13 cellular contexts compared by ENCODE assay signal in the genomic region with DNA sequence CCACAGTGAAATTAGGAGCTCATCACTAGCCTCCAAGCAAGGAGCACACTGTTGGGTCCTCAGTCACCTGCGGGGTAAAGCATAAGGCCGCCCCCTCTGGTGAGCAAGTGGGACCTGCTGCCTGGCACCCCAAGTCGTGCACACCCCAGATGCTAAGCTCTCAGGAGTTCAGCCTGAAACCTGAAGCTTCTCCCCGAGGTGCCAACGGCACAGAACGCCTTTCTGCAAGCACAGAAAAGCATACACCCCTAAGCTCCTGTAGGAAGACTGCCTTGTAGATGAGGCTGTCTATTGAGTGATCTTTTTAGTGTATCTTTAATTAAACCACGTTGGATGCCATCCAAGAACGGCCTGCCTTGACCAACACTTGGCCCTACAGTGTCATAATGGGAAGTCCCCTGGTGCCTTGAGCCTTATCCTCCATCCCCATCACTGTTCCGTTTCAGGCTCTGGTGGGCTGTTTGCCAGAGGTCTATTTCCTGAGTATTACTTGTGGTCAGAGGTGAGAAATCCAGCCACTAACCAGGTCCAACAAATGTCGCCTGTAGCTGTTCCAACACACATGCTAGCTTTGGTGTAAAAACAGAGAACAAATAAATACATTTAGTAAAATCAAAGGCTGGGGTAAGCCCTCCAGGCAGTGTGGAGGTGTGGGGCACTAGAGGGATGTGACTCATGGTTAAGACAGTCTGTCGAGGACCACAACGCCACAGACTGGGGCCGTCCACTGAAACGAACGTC. TPM values are rescaled to one million over a fixed set of nuclear protein-coding genes. Genes with fewer than 3 reads are reported as not detected.
A peak's percentile ranks its signal among the peaks of the same experiment; 100 is the strongest.
DNase-seq lines count a peak whose midpoint lies in the region; ATAC-seq and TF ChIP-seq lines count a peak whose summit lies in the region.
"Had no signal": no experiment of that assay in that cellular context is flagged by ENCODE, and none has a peak within 500 bp of the region (broad histone marks: within the 10 kb centered on the region; RNA-seq: fewer than 3 reads in every experiment).

No MANE protein-coding gene starts in this region.

- H3K27me3 Mint-ChIP-seq in type B pancreatic cell = peaks cover 8% of the 10 kb centered on the region

- TF ChIP-seq CTCF in OCI-LY7 (conservative IDR thresholded peaks at IDR 0.05; ENCODE audit: low read length) = peak; percentile 47
- TF ChIP-seq CTCF in psoas muscle (IDR thresholded peaks at IDR 0.05) = no peak
- no peak for TF ChIP-seq CTCF in type B pancreatic cell (conservative IDR thresholded peaks at IDR 0.05)

- peak overlapping the region; percentile 42 for H2AFZ ChIP-seq in OCI-LY7 (ENCODE audit: low read length)

- H3K27ac ChIP-seq in OCI-LY7 (ENCODE audit: low read depth, low read length, poor library complexity, severe bottlenecking) (no peak overlapping the region), psoas muscle (peak overlapping the region; percentile 27)
- H3K27ac ChIP-seq: tibial nerve had no signal

- H3K27me3 ChIP-seq in psoas muscle (ENCODE audit: insufficient read depth in 3 of 3, low read length in 2 of 3) = no peaks in the 10 kb centered on the region

- no peak overlapping the region for H3K4me2 ChIP-seq in OCI-LY7 (ENCODE audit: low read length)

- H3K9me3 ChIP-seq in OCI-LY7 (ENCODE audit: low read length) = no peaks in the 10 kb centered on the region
- H3K9me3 ChIP-seq in psoas muscle = no peaks in the 10 kb centered on the region
- H3K9me3 ChIP-seq: tibial nerve had no signal

- DNase-seq in OCI-LY7 (ENCODE audit: low spot score) = peak; percentile 16
- peak; percentile 39 for DNase-seq in ecto neural progenitor cell (ENCODE audit: low spot score)
- no peak for DNase-seq in psoas muscle
- no peak for DNase-seq in central memory CD4-positive, alpha-beta T cell
- DNase-seq in type B pancreatic cell (ENCODE audit: extremely low spot score, unreplicated experiment) = no peak
- DNase-seq in cerebellar nuclear complex (lab: John Stamatoyannopoulos, UW) = no peak
- DNase-seq: activated gamma-delta T cell treated with Interleukin-2 at 50 U/mL for 16 hours, erythroblast, NCI-H2081 had no signal

- H3K36me3 ChIP-seq in OCI-LY7 (ENCODE audit: insufficient read depth, low read length) = no peaks in the 10 kb centered on the region
- no peaks in the 10 kb centered on the region for H3K36me3 ChIP-seq in psoas muscle (ENCODE audit: insufficient read depth in 1 of 2, low read depth in 1 of 2)
- H3K36me3 ChIP-seq: tibial nerve had no signal

- 46 to 52% (median 50%) methylated on average over 15 of the region's 15 CpGs for WGBS in psoas muscle, 3 donors

- ATAC-seq in GM18511 (IDR thresholded peaks at IDR 0.05; ENCODE audit: unreplicated experiment) (peak; percentile 73), psoas muscle (peak in 2 of 4 donors; percentile 44 to 58), HG02884 (IDR thresholded peaks at IDR 0.05; ENCODE audit: unreplicated experiment) (no peak)

- BruUV-seq in OCI-LY7 (replicated peaks; lab: Mats Ljungman, UMichigan) = no TSS peak

- no peaks in the 10 kb centered on the region for H3K9me3 Mint-ChIP-seq in type B pancreatic cell
- H3K9me3 Mint-ChIP-seq: mesothelial cell of epicardium had no signal

- H3K4me3 Mint-ChIP-seq in type B pancreatic cell = no peak overlapping the region
- H3K4me3 Mint-ChIP-seq: mesothelial cell of epicardium had no signal

- peaks cover 14% of the 10 kb centered on the region for H3K4me1 Mint-ChIP-seq in type B pancreatic cell (ENCODE audit: unreplicated experiment)

- no peaks in the 10 kb centered on the region for H4K20me1 ChIP-seq in OCI-LY7 (ENCODE audit: insufficient read depth, low read length)

- intact Hi-C loops in OCI-LY7 (cut with micrococcal nuclease; ENCODE audit: unreplicated experiment) = no loop called here
- intact Hi-C loops in psoas muscle (cut with DNase I) = loop anchor here in 1 of 2 donors (5.0 kb wide), 1 partner anchor 99 kb away; no protein-coding TSS in a partner anchor

- no peaks in the 10 kb centered on the region for H3K9me2 ChIP-seq in OCI-LY7 (ENCODE audit: insufficient read depth, low read length)

- H3K27ac Mint-ChIP-seq in type B pancreatic cell = no peak overlapping the region
- H3K27ac Mint-ChIP-seq: mesothelial cell of epicardium had no signal

- no peak overlapping the region for H3K4me3 ChIP-seq in OCI-LY7 (ENCODE audit: low read depth, low read length, poor library complexity, severe bottlenecking)
- H3K4me3 ChIP-seq in psoas muscle = no peak overlapping the region
- H3K4me3 ChIP-seq: tibial nerve had no signal

- CTCF ChIA-PET in OCI-LY7 (lab: Charles Lee; ENCODE audit: unreplicated experiment) = no interaction called here

- no peaks in the 10 kb centered on the region for H3K79me2 ChIP-seq in OCI-LY7 (ENCODE audit: insufficient read depth, low read depth, low read length)

- POLR2A ChIA-PET in OCI-LY7 (lab: Charles Lee) = no interaction called here

- H3K4me1 ChIP-seq in OCI-LY7 (ENCODE audit: insufficient read depth, low read length, poor library complexity, severe bottlenecking) (peaks cover 5% of the 10 kb centered on the region), psoas muscle (no peaks in the 10 kb centered on the region)

- no peaks in the 10 kb centered on the region for H3K36me3 Mint-ChIP-seq in type B pancreatic cell
- H3K36me3 Mint-ChIP-seq: mesothelial cell of epicardium had no signal

RNA-seq across cellular contexts. Expression of gene C13orf42, which starts 44.8 kb away (rescaled TPM):
- total RNA-seq in OCI-LY7 (2014; rRNA removed; shearing (Covaris generic)) = not detected in 2 replicates
- not detected in 2 replicates for total RNA-seq in OCI-LY7 (2022)
- total RNA-seq in psoas muscle = not detected
- not detected for polyA plus RNA-seq in psoas muscle
- not detected in 2 replicates for total RNA-seq in type B pancreatic cell (ENCODE audit: low replicate concordance)
- total RNA-seq: mesothelial cell of epicardium, tibial nerve had no signal

Comparison
In these comparisons a context has a peak if more than half of its experiments do, and no peak if none do; other contexts are left out.
1. DNase-seq: peak in OCI-LY7 (single experiment) and ecto neural progenitor cell (single experiment); none in psoas muscle (0 of 2), central memory CD4-positive, alpha-beta T cell (single experiment), type B pancreatic cell (single experiment) and cerebellar nuclear complex (0 of 2).